In the genomic region with DNA sequence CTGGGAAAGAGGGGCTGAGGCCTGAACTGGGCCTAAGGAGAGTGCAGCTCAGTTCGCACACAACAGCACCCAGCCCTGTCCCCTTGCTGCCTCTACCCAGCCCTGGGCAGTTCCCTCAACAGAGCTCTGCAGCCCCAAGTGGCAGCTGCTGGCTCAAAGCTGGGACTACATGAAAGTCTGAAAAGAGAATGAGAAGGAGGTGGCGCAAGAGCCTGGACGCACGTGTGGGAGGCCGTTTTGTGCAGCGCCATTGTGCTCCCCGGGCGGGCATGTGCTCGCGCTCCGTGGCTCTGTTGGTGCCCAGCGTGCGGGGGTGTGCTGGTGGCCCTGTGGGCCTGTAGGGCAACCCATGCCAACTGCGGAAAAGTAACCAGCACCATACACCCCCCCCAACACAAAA, we compare ENCODE assay signal across 11 cellular contexts. TPM values are rescaled to one million over a fixed set of nuclear protein-coding genes. Genes with fewer than 3 reads are reported as not detected.
DNase-seq lines count a peak whose midpoint lies in the region; ATAC-seq and TF ChIP-seq lines count a peak whose summit lies in the region.
"Had no signal": no experiment of that assay in that cellular context is flagged by ENCODE, and none has a peak within 500 bp of the region (broad histone marks: within the 10 kb centered on the region; RNA-seq: fewer than 3 reads in every experiment).

No MANE protein-coding gene starts in this region.

- peaks cover 0 to 46% of the 10 kb centered on the region in 2 donors for H3K36me3 ChIP-seq in psoas muscle (ENCODE audit: insufficient read depth in 1 of 2, low read depth in 1 of 2)

- H3K27ac ChIP-seq in angular gyrus (ENCODE audit: low read depth, low read length) (peak overlapping the region; percentile 98), psoas muscle (peak overlapping the region; percentile 61)

- peaks cover 13% of the 10 kb centered on the region for H3K4me1 ChIP-seq in psoas muscle

- DNase-seq in Ammon's horn (ENCODE audit: low spot score), result peak; percentile 92
- peak; percentile 53 for DNase-seq in left ventricle myocardium superior
- peak; percentile 49 to 71 for DNase-seq in psoas muscle
- DNase-seq in activated gamma-delta T cell (lab: John Stamatoyannopoulos, UW), result no peak
- no peak for DNase-seq in omental fat pad (ENCODE audit: low spot score)
- DNase-seq in GM19240 (ENCODE audit: insufficient read length, low spot score), result no peak
- DNase-seq: NCI-H748 treated with DMSO at 0.1 percent for 48 hours had no signal

- ATAC-seq in left ventricle myocardium superior (peak; percentile 19), psoas muscle (peak; percentile 25 to 41 (median 28)), GM18502 (IDR thresholded peaks at IDR 0.05; ENCODE audit: poor library complexity, unreplicated experiment) (no peak), omental fat pad (ENCODE audit: low FRiP score) (no peak)

- H3K9me3 ChIP-seq in psoas muscle, result no peaks in the 10 kb centered on the region

- TF ChIP-seq CTCF in psoas muscle (IDR thresholded peaks at IDR 0.05) (no peak), omental fat pad (IDR thresholded peaks at IDR 0.05) (no peak)

- 58 to 88% (median 72%) methylated on average over 12 to 14 of the region's 14 CpGs for WGBS in psoas muscle, 3 donors

- intact Hi-C loops in left ventricle myocardium superior (cut with micrococcal nuclease) (no loop called here), psoas muscle (cut with DNase I) (loop anchor here in 1 of 2 donors (10.0 kb wide), 1 partner anchor 238 kb away; no protein-coding TSS in a partner anchor)

- H3K4me3 ChIP-seq in psoas muscle, result peak overlapping the region; percentile 38

- no peaks in the 10 kb centered on the region for H3K27me3 ChIP-seq in psoas muscle (ENCODE audit: insufficient read depth in 3 of 3, low read length in 2 of 3)

RNA-seq across cellular contexts. Expression of a gene that starts 10.3 kb away (rescaled TPM):
- total RNA-seq in left ventricle myocardium superior (0.07 TPM), psoas muscle (not detected), omental fat pad (under 1 TPM in 1 of 4 donors, not detected in 3; 0.16 TPM)
- polyA plus RNA-seq in psoas muscle, result under 1 TPM; 0.01 TPM
- total RNA-seq: T-helper 1 cell treated with Interleukin-12 subunit alpha and Interleukin-12 subunit beta and Interleukin-4 antibody, amounts not matched to agents 30 ng/mL and 1 ng/mL, for 36 hours had no signal
- polyA plus RNA-seq: neural cell had no signal

RNA-seq across cellular contexts. Expression of a gene that starts 11.5 kb away (rescaled TPM):
- total RNA-seq in left ventricle myocardium superior (65.1 TPM), psoas muscle (10 to 100 TPM; 53.1 to 70.6 (median 62.3) TPM), omental fat pad (10 to 100 TPM; 31.1 to 61.8 (median 43.0) TPM)
- polyA plus RNA-seq in psoas muscle, result 10 to 100 TPM; 26.6 to 34.0 (median 26.6) TPM

RNA-seq across cellular contexts. Expression of a gene that starts 27.4 kb away (rescaled TPM):
- total RNA-seq in left ventricle myocardium superior, result 0.92 TPM
- total RNA-seq in psoas muscle, result 1 to 10 TPM in 1 of 4 donors, under 1 TPM in 3; 0.32 to 1.0 (median 0.45) TPM
- under 1 TPM; 0.10 to 0.17 (median 0.13) TPM for polyA plus RNA-seq in psoas muscle
- total RNA-seq in omental fat pad, result 10 to 100 TPM in 1 of 4 donors, 1 to 10 TPM in 3; 2.9 to 14.4 (median 4.6) TPM

Comparison
In these comparisons a context has a peak if more than half of its experiments do, and no peak if none do; other contexts are left out.
1. DNase-seq: peak in Ammon's horn (single experiment), left ventricle myocardium superior (single experiment) and psoas muscle (2 of 2); none in activated gamma-delta T cell (single experiment), omental fat pad (single experiment) and GM19240 (single experiment).
2. ATAC-seq: peak in left ventricle myocardium superior (single experiment) and psoas muscle (4 of 4); none in GM18502 (single experiment) and omental fat pad (single experiment).